1 cellular context compared by ENCODE assay signal in genomic region chr16:13269905-13270528, GRCh38.
TF ChIP-seq lines count a peak whose summit lies in the region.

No MANE protein-coding gene starts in this region.

TF ChIP-seq in HepG2, 621 proteins besides CTCF, POLR2A, EP300 and RAD21 (continued from another document and continues in another):
- TF ChIP-seq ZFP91 (CRISPR knock-in tag; IDR thresholded peaks at IDR 0.05; ENCODE audit: borderline replicate concordance): peak; percentile 59; the same call in 1 of the 2 replicates
- TF ChIP-seq ZNF3 (CRISPR knock-in tag; IDR thresholded peaks at IDR 0.05): no peak
- TF ChIP-seq ZFX (CRISPR knock-in tag; IDR thresholded peaks at IDR 0.05; ENCODE audit: low read depth): peak; percentile 46; the same call in 1 of the 2 replicates
- no peak for TF ChIP-seq GZF1 (CRISPR knock-in tag; IDR thresholded peaks at IDR 0.05)
- peak; percentile 27; the same call in 1 of the 2 replicates for TF ChIP-seq KLF6 (CRISPR knock-in tag; IDR thresholded peaks at IDR 0.05)
- no peak for TF ChIP-seq HOXA9 (CRISPR knock-in tag; IDR thresholded peaks at IDR 0.05; ENCODE audit: borderline replicate concordance)
- peak; percentile 94; the same call in 1 of the 2 replicates for TF ChIP-seq ARID3A (IDR thresholded peaks at IDR 0.05; ENCODE audit: low read depth, low read length)
- TF ChIP-seq ADNP (CRISPR knock-in tag; IDR thresholded peaks at IDR 0.05): 0 out of 2 replicates have a peak, but pooled peaks have one; percentile 78
- TF ChIP-seq ZNF451 (CRISPR knock-in tag; IDR thresholded peaks at IDR 0.05): no peak
- no peak for TF ChIP-seq LCORL (IDR thresholded peaks at IDR 0.05)
- TF ChIP-seq LCORL (CRISPR knock-in tag; IDR thresholded peaks at IDR 0.05): peak; percentile 99
- TF ChIP-seq MXI1 (IDR thresholded peaks at IDR 0.05; ENCODE audit: borderline replicate concordance, low read depth, low read length): peak; percentile 37; the same call in 2 of the 3 replicates
- TF ChIP-seq ZNF234 (CRISPR knock-in tag; conservative IDR thresholded peaks at IDR 0.05): no peak
- TF ChIP-seq ZBTB49 (CRISPR knock-in tag; IDR thresholded peaks at IDR 0.05; ENCODE audit: borderline replicate concordance): peak; percentile 93; the same call in 1 of the 2 replicates
- peak; percentile 65; the same call in 1 of the 2 replicates for TF ChIP-seq KDM2A (CRISPR knock-in tag; IDR thresholded peaks at IDR 0.05; ENCODE audit: borderline replicate concordance, low read depth)
- TF ChIP-seq BATF2 (CRISPR knock-in tag; IDR thresholded peaks at IDR 0.05): 0 out of 2 replicates have a peak, but pooled peaks have one; percentile 57
- TF ChIP-seq TERF1 (CRISPR knock-in tag; IDR thresholded peaks at IDR 0.05): no peak
- peak; percentile 100 for TF ChIP-seq ZNF644 (CRISPR knock-in tag; IDR thresholded peaks at IDR 0.05; ENCODE audit: low read depth)
- TF ChIP-seq NCOA5 (CRISPR knock-in tag; IDR thresholded peaks at IDR 0.05): 0 out of 2 replicates have a peak, but pooled peaks have one; percentile 68
- TF ChIP-seq ZBTB33 (CRISPR knock-in tag; IDR thresholded peaks at IDR 0.05): no peak
- no peak for TF ChIP-seq ZNF646 (CRISPR knock-in tag; IDR thresholded peaks at IDR 0.05)
- TF ChIP-seq ZBTB38 (CRISPR knock-in tag; IDR thresholded peaks at IDR 0.05): no peak
- TF ChIP-seq GRHL1 (CRISPR knock-in tag; conservative IDR thresholded peaks at IDR 0.05): no peak
- no peak for TF ChIP-seq THAP8 (CRISPR knock-in tag; IDR thresholded peaks at IDR 0.05; ENCODE audit: borderline replicate concordance)
- no peak for TF ChIP-seq TIGD3 (CRISPR knock-in tag; IDR thresholded peaks at IDR 0.05; ENCODE audit: borderline replicate concordance)
- TF ChIP-seq ZNF274 (CRISPR knock-in tag; IDR thresholded peaks at IDR 0.05): peak; percentile 36; the same call in 1 of the 2 replicates
- TF ChIP-seq KLF16 (CRISPR knock-in tag; IDR thresholded peaks at IDR 0.05): peak in 1 of 2 experiments; percentile 87; a peak in 2 of 4 replicates
- TF ChIP-seq RNF219 (CRISPR knock-in tag; IDR thresholded peaks at IDR 0.05): no peak
- TF ChIP-seq XBP1 (CRISPR knock-in tag; IDR thresholded peaks at IDR 0.05): no peak
- 0 out of 2 replicates have a peak, but pooled peaks have one; percentile 33 for TF ChIP-seq TBX3 (IDR thresholded peaks at IDR 0.05; ENCODE audit: borderline replicate concordance)
- TF ChIP-seq ZNF235 (CRISPR knock-in tag; IDR thresholded peaks at IDR 0.05; ENCODE audit: borderline replicate concordance): no peak
- peak; percentile 75; the same call in 1 of the 2 replicates for TF ChIP-seq ETV5 (CRISPR knock-in tag; IDR thresholded peaks at IDR 0.05; ENCODE audit: borderline replicate concordance)
- peak; percentile 99 for TF ChIP-seq TRIM24 (CRISPR knock-in tag; IDR thresholded peaks at IDR 0.05)
